In genomic region chr1:25998075-25998761, GRCh38 we compare ENCODE assay signal across 9 cellular contexts. TPM values are rescaled to one million over a fixed set of nuclear protein-coding genes. Genes with fewer than 3 reads are reported as not detected.
DNase-seq lines count a peak whose midpoint lies in the region; ATAC-seq, FAIRE-seq and TF ChIP-seq lines count a peak whose summit lies in the region.
"Had no signal": no experiment of that assay in that cellular context is flagged by ENCODE, and none has a peak within 500 bp of the region (broad histone marks: within the 10 kb centered on the region; RNA-seq: fewer than 3 reads in every experiment).

No MANE protein-coding gene starts in this region.

- no peaks in the 10 kb centered on the region for H3K9me3 Mint-ChIP-seq in activated CD4-positive, alpha-beta T cell treated with anti-CD3 and anti-CD28 coated beads for 36 hours (ENCODE audit: low read depth)

- H3K27ac Mint-ChIP-seq in activated CD4-positive, alpha-beta T cell treated with anti-CD3 and anti-CD28 coated beads for 36 hours = peak overlapping the region; percentile 98

- H3K36me3 Mint-ChIP-seq in activated CD4-positive, alpha-beta T cell treated with anti-CD3 and anti-CD28 coated beads for 36 hours (ENCODE audit: low read depth) = no peaks in the 10 kb centered on the region

- peak; percentile 96 for ATAC-seq in HG03439 (IDR thresholded peaks at IDR 0.05; ENCODE audit: unreplicated experiment)
- ATAC-seq in activated CD4-positive, alpha-beta T cell treated with anti-CD3 and anti-CD28 coated beads for 36 hours = peak; percentile 98

- peak; percentile 99 for DNase-seq in Ammon's horn (ENCODE audit: low spot score)
- peak; percentile 95 for DNase-seq in NCI-H510A (lab: John Stamatoyannopoulos, UW)
- peak; percentile 99 for DNase-seq in activated CD4-positive, alpha-beta T cell treated with anti-CD3 and anti-CD28 coated beads for 36 hours
- DNase-seq in stimulated activated CD4-positive, alpha-beta T cell treated with anti-CD3 and anti-CD28 coated beads, Interleukin-1b, Interleukin-23, amount 100 ng/mL, for 4 hours (ENCODE audit: low read depth in 2 of 2) = peak; percentile 92 to 95

- POLR2A ChIA-PET in activated CD4-positive, alpha-beta T cell treated with anti-CD3 and anti-CD28 coated beads for 36 hours (lab: Charles Lee) = interaction anchor here (0.5 to 1.8 kb wide), 6 partner anchors 93 to 456 kb away, joined by 3 to 27 read pairs (median 3); partner anchors contain the start of gene PAQR7

- no peaks in the 10 kb centered on the region for H3K27me3 Mint-ChIP-seq in activated CD4-positive, alpha-beta T cell treated with anti-CD3 and anti-CD28 coated beads for 36 hours

- intact Hi-C loops in activated CD4-positive, alpha-beta T cell treated with anti-CD3 and anti-CD28 coated beads for 36 hours (cut with DNase I, micrococcal nuclease) = loop anchor here (1.0 to 10.0 kb wide), 18 partner anchors 27 to 1251 kb away; partner anchors contain the start of genes AUNIP (in 1 of the 2), CEP85 (in 1 of the 2), CLIC4 (in 1 of the 2) and HMGN2 (in 1 of the 2)

- CTCF ChIA-PET in activated CD4-positive, alpha-beta T cell treated with anti-CD3 and anti-CD28 coated beads for 36 hours (lab: Charles Lee) = interaction anchor here (0.6 to 11.0 kb wide), 37 partner anchors 11 to 1538 kb away, joined by 3 to 257 read pairs (median 4); partner anchors contain the start of genes MTFR1L, PAQR7 and STMN1

- H3K27me3 ChIP-seq in layer of hippocampus (ENCODE audit: control insufficient read depth, insufficient read depth, low read length) = no peaks in the 10 kb centered on the region

- FAIRE-seq in colon (lab: Jason Lieb, UNC) = peak; percentile 88

- peak overlapping the region; percentile 66 for H3K27ac ChIP-seq in layer of hippocampus (ENCODE audit: low read depth, low read length)

- peak; percentile 29 for TF ChIP-seq POLR2A in GM19193 (IDR thresholded peaks at IDR 0.05; ENCODE audit: extremely low read depth, insufficient read depth, insufficient read length)

- H3K4me1 Mint-ChIP-seq in activated CD4-positive, alpha-beta T cell treated with anti-CD3 and anti-CD28 coated beads for 36 hours = peaks cover 27% of the 10 kb centered on the region

- peak overlapping the region; percentile 98 for H3K4me3 Mint-ChIP-seq in activated CD4-positive, alpha-beta T cell treated with anti-CD3 and anti-CD28 coated beads for 36 hours

RNA-seq across cellular contexts. Expression of gene PAFAH2, which starts 0.4 kb away (rescaled TPM):
- 1 to 10 TPM; 6.6 to 7.9 TPM for total RNA-seq in activated CD4-positive, alpha-beta T cell treated with anti-CD3 and anti-CD28 coated beads for 36 hours

RNA-seq across cellular contexts. Expression of gene EXTL1, which starts 23.4 kb away (rescaled TPM):
- not detected for total RNA-seq in activated CD4-positive, alpha-beta T cell treated with anti-CD3 and anti-CD28 coated beads for 36 hours
- total RNA-seq: subcutaneous adipose tissue had no signal

RNA-seq across cellular contexts. Expression of gene SLC30A2, which starts 47.7 kb away (rescaled TPM):
- not detected for total RNA-seq in activated CD4-positive, alpha-beta T cell treated with anti-CD3 and anti-CD28 coated beads for 36 hours

Comparison
In these comparisons a context has a peak if more than half of its experiments do, and no peak if none do; other contexts are left out.
1. Peak in every context shown above with its lines: DNase-seq, ATAC-seq and H3K27ac ChIP-seq.